In the genomic region with DNA sequence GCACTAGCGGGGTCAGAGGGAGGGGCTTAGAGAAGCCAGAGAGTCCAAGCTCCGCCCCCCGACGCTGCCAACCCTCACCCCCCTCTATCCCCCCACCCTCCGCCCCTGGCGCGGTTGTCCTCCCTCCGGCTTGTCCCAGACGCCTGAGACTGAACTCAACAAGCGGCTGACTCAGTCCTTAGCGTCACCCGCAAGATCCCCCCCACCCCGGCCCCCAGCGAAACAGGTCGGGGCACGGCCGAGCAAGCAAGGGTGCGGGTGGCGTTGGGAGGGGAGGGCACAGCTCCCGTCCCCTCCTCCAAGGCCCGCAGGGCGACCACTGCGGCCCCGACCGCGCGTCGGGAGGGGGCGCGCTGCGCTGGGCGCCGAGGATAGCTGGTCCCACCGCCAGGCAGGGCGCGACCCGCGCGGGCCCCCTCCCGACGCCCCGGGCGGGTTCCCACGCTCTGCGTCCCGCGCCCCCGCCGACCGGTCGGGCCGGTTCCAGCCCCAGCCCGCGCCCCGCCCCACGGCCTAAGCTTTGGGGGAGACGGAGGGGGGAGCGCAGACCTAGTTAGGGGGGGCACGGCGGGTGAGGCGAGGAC, we compare ENCODE assay signal across 9 cellular contexts. TPM values are rescaled to one million over a fixed set of nuclear protein-coding genes. Genes with fewer than 3 reads are reported as not detected.
DNase-seq lines count a peak whose midpoint lies in the region; ATAC-seq lines count a peak whose summit lies in the region.
"Had no signal": no experiment of that assay in that cellular context is flagged by ENCODE, and none has a peak within 500 bp of the region (broad histone marks: within the 10 kb centered on the region; RNA-seq: fewer than 3 reads in every experiment).

No MANE protein-coding gene starts in this region.

- peaks cover 9% of the 10 kb centered on the region for H3K36me3 Mint-ChIP-seq in activated T-helper 17 cell treated with anti-CD3 and anti-CD28 coated beads, Interleukin-2, amount 50 U/mL, for 72 hours (ENCODE audit: low read depth)
- H3K36me3 Mint-ChIP-seq in stimulated activated effector memory CD8-positive, alpha-beta T cell treated with anti-CD3 and anti-CD28 coated beads, Interleukin-12 subunit alpha, Interleukin-12 subunit beta, amount 100 ng/mL, for 72 hours: no peaks in the 10 kb centered on the region

- ATAC-seq in activated T-helper 17 cell treated with anti-CD3 and anti-CD28 coated beads, Interleukin-2, amount 50 U/mL, for 72 hours (replicated peaks): peak; percentile 23
- peak; percentile 22 for ATAC-seq in stimulated activated effector memory CD8-positive, alpha-beta T cell treated with anti-CD3 and anti-CD28 coated beads, Interleukin-12 subunit alpha, Interleukin-12 subunit beta, amount 100 ng/mL, for 72 hours
- ATAC-seq in GM18907 (IDR thresholded peaks at IDR 0.05; ENCODE audit: unreplicated experiment): no peak
- ATAC-seq in GM18519 (IDR thresholded peaks at IDR 0.05; ENCODE audit: low FRiP score, unreplicated experiment): no peak
- no peak for ATAC-seq in HG03342 (IDR thresholded peaks at IDR 0.05; ENCODE audit: unreplicated experiment)

- H3K27ac Mint-ChIP-seq in activated T-helper 17 cell treated with anti-CD3 and anti-CD28 coated beads, Interleukin-2, amount 50 U/mL, for 72 hours: no peak overlapping the region
- no peak overlapping the region for H3K27ac Mint-ChIP-seq in stimulated activated effector memory CD8-positive, alpha-beta T cell treated with anti-CD3 and anti-CD28 coated beads, Interleukin-12 subunit alpha, Interleukin-12 subunit beta, amount 100 ng/mL, for 72 hours

- DNase-seq in CD1c-positive myeloid dendritic cell (ENCODE audit: extremely low spot score) (peak; percentile 65), HuH-7 (ENCODE audit: low spot score) (peak; percentile 73)
- no peak for DNase-seq in stimulated activated effector memory CD8-positive, alpha-beta T cell treated with anti-CD3 and anti-CD28 coated beads, Interleukin-12 subunit alpha, Interleukin-12 subunit beta, amount 100 ng/mL, for 72 hours (ENCODE audit: low spot score in 2 of 2)

- H3K27me3 Mint-ChIP-seq in activated T-helper 17 cell treated with anti-CD3 and anti-CD28 coated beads, Interleukin-2, amount 50 U/mL, for 72 hours: peaks cover 47% of the 10 kb centered on the region

- H3K9me3 Mint-ChIP-seq in activated T-helper 17 cell treated with anti-CD3 and anti-CD28 coated beads, Interleukin-2, amount 50 U/mL, for 72 hours: no peaks in the 10 kb centered on the region
- H3K9me3 Mint-ChIP-seq in stimulated activated effector memory CD8-positive, alpha-beta T cell treated with anti-CD3 and anti-CD28 coated beads, Interleukin-12 subunit alpha, Interleukin-12 subunit beta, amount 100 ng/mL, for 72 hours: no peaks in the 10 kb centered on the region

- no peak overlapping the region for H3K4me3 Mint-ChIP-seq in activated T-helper 17 cell treated with anti-CD3 and anti-CD28 coated beads, Interleukin-2, amount 50 U/mL, for 72 hours
- H3K4me3 Mint-ChIP-seq in stimulated activated effector memory CD8-positive, alpha-beta T cell treated with anti-CD3 and anti-CD28 coated beads, Interleukin-12 subunit alpha, Interleukin-12 subunit beta, amount 100 ng/mL, for 72 hours: no peak overlapping the region

- H3K4me1 Mint-ChIP-seq in activated T-helper 17 cell treated with anti-CD3 and anti-CD28 coated beads, Interleukin-2, amount 50 U/mL, for 72 hours: peaks cover 5% of the 10 kb centered on the region
- peaks cover 13% of the 10 kb centered on the region for H3K4me1 Mint-ChIP-seq in stimulated activated effector memory CD8-positive, alpha-beta T cell treated with anti-CD3 and anti-CD28 coated beads, Interleukin-12 subunit alpha, Interleukin-12 subunit beta, amount 100 ng/mL, for 72 hours

- peak overlapping the region; percentile 33 for H3K4me3 ChIP-seq in iPS-11a (ENCODE audit: low read depth, low read length)

RNA-seq across cellular contexts. Expression of a gene that starts 5.3 kb away (rescaled TPM):
- total RNA-seq in activated T-helper 17 cell treated with anti-CD3 and anti-CD28 coated beads, Interleukin-2, amount 50 U/mL, for 72 hours: under 1 TPM; 0.06 to 0.29 TPM

RNA-seq across cellular contexts. Expression of a gene that starts 36.8 kb away (rescaled TPM):
- under 1 TPM in 1 of 2 donors, not detected in 1; 0.24 TPM for total RNA-seq in activated T-helper 17 cell treated with anti-CD3 and anti-CD28 coated beads, Interleukin-2, amount 50 U/mL, for 72 hours
- total RNA-seq: HT1080 had no signal

Comparison
In these comparisons a context has a peak if more than half of its experiments do, and no peak if none do; other contexts are left out.
1. DNase-seq: peak in CD1c-positive myeloid dendritic cell (single experiment) and HuH-7 (single experiment); none in stimulated activated effector memory CD8-positive, alpha-beta T cell treated with anti-CD3 and anti-CD28 coated beads, Interleukin-12 subunit alpha, Interleukin-12 subunit beta, amount 100 ng/mL, for 72 hours (0 of 2).
2. ATAC-seq: peak in activated T-helper 17 cell treated with anti-CD3 and anti-CD28 coated beads, Interleukin-2, amount 50 U/mL, for 72 hours (single experiment) and stimulated activated effector memory CD8-positive, alpha-beta T cell treated with anti-CD3 and anti-CD28 coated beads, Interleukin-12 subunit alpha, Interleukin-12 subunit beta, amount 100 ng/mL, for 72 hours (single experiment); none in GM18907 (single experiment), GM18519 (single experiment) and HG03342 (single experiment).